In the genomic region with DNA sequence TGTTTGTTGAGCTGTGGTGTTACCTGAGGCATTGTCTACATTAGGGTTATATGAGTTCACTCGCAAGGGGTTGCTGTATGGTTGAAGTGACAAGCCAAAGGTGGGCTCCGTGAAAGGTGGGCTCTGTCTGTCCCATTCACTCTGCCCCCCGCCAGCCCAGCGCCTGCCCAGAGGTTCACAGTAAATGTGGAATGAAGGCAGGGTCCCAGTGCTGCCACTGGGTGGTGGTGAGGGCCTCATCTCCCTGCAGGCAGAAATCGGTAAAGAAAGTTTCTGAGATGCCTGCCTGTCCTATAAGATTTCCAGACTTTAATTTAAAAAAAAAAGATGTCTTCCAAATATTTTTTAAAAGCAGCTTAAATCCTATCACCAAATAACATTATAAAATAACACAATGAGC, we compare ENCODE assay signal across 1 cellular context.
TF ChIP-seq lines count a peak whose summit lies in the region.

No MANE protein-coding gene starts in this region.

TF ChIP-seq in HepG2, 621 proteins besides CTCF, POLR2A, EP300 and RAD21:
- TF ChIP-seq STAG1 (CRISPR knock-in tag; IDR thresholded peaks at IDR 0.05) = peak; percentile 39
